ENCODE assay signal across 21 cellular contexts in genomic region chr22:21589415-21589814, GRCh38. TPM values are rescaled to one million over a fixed set of nuclear protein-coding genes. Genes with fewer than 3 reads are reported as not detected.
DNase-seq lines count a peak whose midpoint lies in the region; ATAC-seq, FAIRE-seq and TF ChIP-seq lines count a peak whose summit lies in the region.
"Had no signal": no experiment of that assay in that cellular context is flagged by ENCODE, and none has a peak within 500 bp of the region (broad histone marks: within the 10 kb centered on the region; RNA-seq: fewer than 3 reads in every experiment).

No MANE protein-coding gene starts in this region.

- intact Hi-C loops in activated CD4-positive, alpha-beta T cell treated with anti-CD3 and anti-CD28 coated beads for 36 hours (cut with DNase I, micrococcal nuclease): loop anchor here (2.0 to 10.0 kb wide), 5 partner anchors 38 to 1472 kb away; partner anchors contain the start of genes MAPK1 (in 1 of the 2), RANBP1 (in 1 of the 2), SDF2L1 (in 1 of the 2) and TRMT2A (in 1 of the 2)
- intact Hi-C loops in activated CD4-positive, alpha-beta T cell treated with anti-CD3 and anti-CD28 coated beads, Interleukin-2, amount 10 ng/mL, durations not matched to agents 24 days and 14 days (cut with micrococcal nuclease): loop anchor here (5.0 kb wide), 1 partner anchor 38 kb away; no protein-coding TSS in a partner anchor

- FAIRE-seq in H54 (lab: Jason Lieb, UNC): no peak

- no peak for TF ChIP-seq POLR2A in H54 (IDR thresholded peaks at IDR 0.05; ENCODE audit: low read depth, low read length)

- H3K4me3 Mint-ChIP-seq in activated CD4-positive, alpha-beta T cell treated with anti-CD3 and anti-CD28 coated beads for 36 hours: no peak overlapping the region
- H3K4me3 Mint-ChIP-seq in activated CD4-positive, alpha-beta T cell treated with anti-CD3 and anti-CD28 coated beads, Interleukin-2, amount 10 ng/mL, durations not matched to agents 24 days and 14 days: no peak overlapping the region
- H3K4me3 Mint-ChIP-seq in natural killer cell treated with Interleukin-12 subunit alpha and Interleukin-12 subunit beta and Interleukin-15 and Interleukin-18, amount 100 ng/mL, for 72 hours: peak overlapping the region; percentile 74
- H3K4me3 Mint-ChIP-seq: activated CD4-positive, alpha-beta memory T cell treated with anti-CD3 and anti-CD28 coated beads for 36 hours; activated T-cell treated with anti-CD3 and anti-CD28 coated beads, Interleukin-2, amount 50 U/mL, for 4 hours; GM23338 had no signal

- H3K27ac ChIP-seq in substantia nigra (ENCODE audit: low read depth, low read length, poor library complexity, severe bottlenecking): no peak overlapping the region

- no peak for ATAC-seq in activated CD4-positive, alpha-beta T cell treated with anti-CD3 and anti-CD28 coated beads for 36 hours
- ATAC-seq in activated naive CD4-positive, alpha-beta T cell treated with anti-CD3 and anti-CD28 coated beads, Interleukin-2, amount 50 U/mL, for 72 hours: no peak
- peak; percentile 54 for ATAC-seq in natural killer cell treated with Interleukin-12 subunit alpha and Interleukin-12 subunit beta and Interleukin-15 and Interleukin-18, amount 100 ng/mL, for 72 hours
- ATAC-seq: activated T-cell treated with anti-CD3 and anti-CD28 coated beads, Interleukin-2, amount 50 U/mL, for 4 hours; GM23338 had no signal

- H3K36me3 Mint-ChIP-seq in activated CD4-positive, alpha-beta T cell treated with anti-CD3 and anti-CD28 coated beads for 36 hours (ENCODE audit: low read depth): peaks cover 34% of the 10 kb centered on the region
- H3K36me3 Mint-ChIP-seq in activated CD4-positive, alpha-beta T cell treated with anti-CD3 and anti-CD28 coated beads, Interleukin-2, amount 10 ng/mL, durations not matched to agents 24 days and 14 days (ENCODE audit: low read depth): peaks cover 41% of the 10 kb centered on the region
- peaks cover 10 to 16% of the 10 kb centered on the region in 2 donors for H3K36me3 Mint-ChIP-seq in activated naive CD4-positive, alpha-beta T cell treated with anti-CD3 and anti-CD28 coated beads, Interleukin-2, amount 50 U/mL, for 72 hours
- H3K36me3 Mint-ChIP-seq in natural killer cell treated with Interleukin-12 subunit alpha and Interleukin-12 subunit beta and Interleukin-15 and Interleukin-18, amount 100 ng/mL, for 72 hours: peaks cover 29% of the 10 kb centered on the region

- no peak for DNase-seq in activated CD4-positive, alpha-beta T cell treated with anti-CD3 and anti-CD28 coated beads for 36 hours
- no peak for DNase-seq in activated CD4-positive, alpha-beta T cell treated with anti-CD3 and anti-CD28 coated beads, Interleukin-2, amount 10 ng/mL, durations not matched to agents 24 days and 14 days
- peak; percentile 10 for DNase-seq in D341Med (ENCODE audit: low spot score)
- DNase-seq in activated naive CD4-positive, alpha-beta T cell treated with anti-CD3 and anti-CD28 coated beads, Interleukin-2, amount 50 U/mL, for 72 hours (ENCODE audit: low spot score in 2 of 2): no peak
- DNase-seq in natural killer cell treated with Interleukin-12 subunit alpha and Interleukin-12 subunit beta and Interleukin-15 and Interleukin-18, amount 100 ng/mL, for 72 hours (ENCODE audit: low spot score): no peak
- DNase-seq in stimulated activated CD4-positive, alpha-beta T cell treated with anti-CD3 and anti-CD28 coated beads, Interleukin-4, amount 100 ng/mL, for 4 hours: no peak
- no peak for DNase-seq in substantia nigra (lab: John Stamatoyannopoulos, UW)
- DNase-seq in H54 (ENCODE audit: insufficient read length, low spot score): no peak
- DNase-seq: 8988T; activated CD4-positive, alpha-beta memory T cell treated with anti-CD3 and anti-CD28 coated beads for 36 hours; activated T-cell treated with anti-CD3 and anti-CD28 coated beads, Interleukin-2, amount 50 U/mL, for 4 hours; anterior cingulate cortex; NCI-H146; NCI-H2171 treated with DMSO at 0.1 percent for 48 hours; NCI-H748 treated with DMSO at 0.1 percent for 48 hours; OCI-M1; SHP77; stimulated activated CD4-positive, alpha-beta T cell treated with anti-CD3 and anti-CD28 coated beads, Interleukin-4, amount 100 ng/mL, for 24 hours had no signal

- H3K27me3 Mint-ChIP-seq in activated CD4-positive, alpha-beta T cell treated with anti-CD3 and anti-CD28 coated beads for 36 hours: no peaks in the 10 kb centered on the region
- no peaks in the 10 kb centered on the region for H3K27me3 Mint-ChIP-seq in activated CD4-positive, alpha-beta T cell treated with anti-CD3 and anti-CD28 coated beads, Interleukin-2, amount 10 ng/mL, durations not matched to agents 24 days and 14 days
- no peaks in the 10 kb centered on the region for H3K27me3 Mint-ChIP-seq in natural killer cell treated with Interleukin-12 subunit alpha and Interleukin-12 subunit beta and Interleukin-15 and Interleukin-18, amount 100 ng/mL, for 72 hours
- H3K27me3 Mint-ChIP-seq: activated CD4-positive, alpha-beta memory T cell treated with anti-CD3 and anti-CD28 coated beads for 36 hours had no signal

- H3K9me3 Mint-ChIP-seq in activated CD4-positive, alpha-beta T cell treated with anti-CD3 and anti-CD28 coated beads for 36 hours (ENCODE audit: low read depth): no peaks in the 10 kb centered on the region
- H3K9me3 Mint-ChIP-seq in activated CD4-positive, alpha-beta T cell treated with anti-CD3 and anti-CD28 coated beads, Interleukin-2, amount 10 ng/mL, durations not matched to agents 24 days and 14 days: no peaks in the 10 kb centered on the region
- no peaks in the 10 kb centered on the region for H3K9me3 Mint-ChIP-seq in activated naive CD4-positive, alpha-beta T cell treated with anti-CD3 and anti-CD28 coated beads, Interleukin-2, amount 50 U/mL, for 72 hours
- peaks cover 2% of the 10 kb centered on the region for H3K9me3 Mint-ChIP-seq in natural killer cell treated with Interleukin-12 subunit alpha and Interleukin-12 subunit beta and Interleukin-15 and Interleukin-18, amount 100 ng/mL, for 72 hours
- H3K9me3 Mint-ChIP-seq: activated CD4-positive, alpha-beta memory T cell treated with anti-CD3 and anti-CD28 coated beads for 36 hours; activated T-cell treated with anti-CD3 and anti-CD28 coated beads, Interleukin-2, amount 50 U/mL, for 4 hours; GM23338 had no signal

- CTCF ChIA-PET in activated CD4-positive, alpha-beta T cell treated with anti-CD3 and anti-CD28 coated beads for 36 hours (lab: Charles Lee): interaction anchor here (2.2 kb wide), 1 partner anchor 15 kb away, joined by 8 read pairs; no protein-coding TSS in a partner anchor

- peak overlapping the region; percentile 44 for H3K27ac Mint-ChIP-seq in activated CD4-positive, alpha-beta T cell treated with anti-CD3 and anti-CD28 coated beads for 36 hours
- H3K27ac Mint-ChIP-seq in activated CD4-positive, alpha-beta T cell treated with anti-CD3 and anti-CD28 coated beads, Interleukin-2, amount 10 ng/mL, durations not matched to agents 24 days and 14 days: no peak overlapping the region
- peak overlapping the region; percentile 65 to 87 for H3K27ac Mint-ChIP-seq in activated naive CD4-positive, alpha-beta T cell treated with anti-CD3 and anti-CD28 coated beads, Interleukin-2, amount 50 U/mL, for 72 hours
- H3K27ac Mint-ChIP-seq in natural killer cell treated with Interleukin-12 subunit alpha and Interleukin-12 subunit beta and Interleukin-15 and Interleukin-18, amount 100 ng/mL, for 72 hours: peak overlapping the region; percentile 87 to 96
- H3K27ac Mint-ChIP-seq: activated CD4-positive, alpha-beta memory T cell treated with anti-CD3 and anti-CD28 coated beads for 36 hours; GM23338 had no signal

- peaks cover 75% of the 10 kb centered on the region for H3K4me1 Mint-ChIP-seq in activated CD4-positive, alpha-beta T cell treated with anti-CD3 and anti-CD28 coated beads for 36 hours
- peaks cover 33% of the 10 kb centered on the region for H3K4me1 Mint-ChIP-seq in activated CD4-positive, alpha-beta T cell treated with anti-CD3 and anti-CD28 coated beads, Interleukin-2, amount 10 ng/mL, durations not matched to agents 24 days and 14 days
- peaks cover 67 to 68% of the 10 kb centered on the region in 2 donors for H3K4me1 Mint-ChIP-seq in natural killer cell treated with Interleukin-12 subunit alpha and Interleukin-12 subunit beta and Interleukin-15 and Interleukin-18, amount 100 ng/mL, for 72 hours (ENCODE audit: low read depth in 2 of 2)

- POLR2A ChIA-PET in activated CD4-positive, alpha-beta T cell treated with anti-CD3 and anti-CD28 coated beads for 36 hours (lab: Charles Lee): no interaction called here

RNA-seq across cellular contexts. Expression of gene UBE2L3, which starts 21.9 kb away (rescaled TPM):
- 10 to 100 TPM; 57.3 to 75.5 TPM for total RNA-seq in activated CD4-positive, alpha-beta T cell treated with anti-CD3 and anti-CD28 coated beads for 36 hours
- 62.1 and 63.3 TPM in 2 replicates for total RNA-seq in activated CD4-positive, alpha-beta T cell treated with anti-CD3 and anti-CD28 coated beads, Interleukin-2, amount 10 ng/mL, durations not matched to agents 24 days and 14 days
- 10 to 100 TPM; 46.1 to 62.5 TPM for total RNA-seq in activated naive CD4-positive, alpha-beta T cell treated with anti-CD3 and anti-CD28 coated beads, Interleukin-2, amount 50 U/mL, for 72 hours
- 100 to 1,000 TPM in 1 of 2 donors, 10 to 100 TPM in 1; 86.3 to 114 TPM for total RNA-seq in natural killer cell treated with Interleukin-12 subunit alpha and Interleukin-12 subunit beta and Interleukin-15 and Interleukin-18, amount 100 ng/mL, for 72 hours

RNA-seq across cellular contexts. Expression of gene RIMBP3C, which starts 38.2 kb away (rescaled TPM):
- under 1 TPM; 0.18 to 0.33 TPM for total RNA-seq in activated CD4-positive, alpha-beta T cell treated with anti-CD3 and anti-CD28 coated beads for 36 hours
- 0.19 and 0.26 TPM in 2 replicates for total RNA-seq in activated CD4-positive, alpha-beta T cell treated with anti-CD3 and anti-CD28 coated beads, Interleukin-2, amount 10 ng/mL, durations not matched to agents 24 days and 14 days
- total RNA-seq in activated naive CD4-positive, alpha-beta T cell treated with anti-CD3 and anti-CD28 coated beads, Interleukin-2, amount 50 U/mL, for 72 hours: under 1 TPM; 0.25 to 0.33 TPM
- total RNA-seq in natural killer cell treated with Interleukin-12 subunit alpha and Interleukin-12 subunit beta and Interleukin-15 and Interleukin-18, amount 100 ng/mL, for 72 hours: 1 to 10 TPM in 1 of 2 donors, under 1 TPM in 1; 0.50 to 1.4 TPM

RNA-seq across cellular contexts. Expression of gene YDJC, which starts 40.4 kb away (rescaled TPM):
- total RNA-seq in activated CD4-positive, alpha-beta T cell treated with anti-CD3 and anti-CD28 coated beads for 36 hours: 10 to 100 TPM; 43.4 to 54.0 TPM
- total RNA-seq in activated CD4-positive, alpha-beta T cell treated with anti-CD3 and anti-CD28 coated beads, Interleukin-2, amount 10 ng/mL, durations not matched to agents 24 days and 14 days: 54.2 and 56.1 TPM in 2 replicates
- total RNA-seq in activated naive CD4-positive, alpha-beta T cell treated with anti-CD3 and anti-CD28 coated beads, Interleukin-2, amount 50 U/mL, for 72 hours: 10 to 100 TPM; 26.9 to 47.9 TPM
- total RNA-seq in natural killer cell treated with Interleukin-12 subunit alpha and Interleukin-12 subunit beta and Interleukin-15 and Interleukin-18, amount 100 ng/mL, for 72 hours: 10 to 100 TPM; 43.1 to 68.6 TPM

RNA-seq across cellular contexts. Expression of gene CCDC116, which starts 43.1 kb away (rescaled TPM):
- total RNA-seq in activated CD4-positive, alpha-beta T cell treated with anti-CD3 and anti-CD28 coated beads for 36 hours: under 1 TPM; 0.23 to 0.33 TPM
- total RNA-seq in activated CD4-positive, alpha-beta T cell treated with anti-CD3 and anti-CD28 coated beads, Interleukin-2, amount 10 ng/mL, durations not matched to agents 24 days and 14 days: 0.40 and 0.51 TPM in 2 replicates
- total RNA-seq in activated naive CD4-positive, alpha-beta T cell treated with anti-CD3 and anti-CD28 coated beads, Interleukin-2, amount 50 U/mL, for 72 hours: under 1 TPM in 1 of 2 donors, not detected in 1; 0.54 TPM
- 1 to 10 TPM; 2.0 to 2.5 TPM for total RNA-seq in natural killer cell treated with Interleukin-12 subunit alpha and Interleukin-12 subunit beta and Interleukin-15 and Interleukin-18, amount 100 ng/mL, for 72 hours
- total RNA-seq: G401, mononuclear cell had no signal

RNA-seq across cellular contexts. Expression of gene SDF2L1, which starts 52.7 kb away (rescaled TPM):
- total RNA-seq in activated CD4-positive, alpha-beta T cell treated with anti-CD3 and anti-CD28 coated beads for 36 hours: 10 to 100 TPM; 13.7 to 32.8 TPM
- total RNA-seq in activated CD4-positive, alpha-beta T cell treated with anti-CD3 and anti-CD28 coated beads, Interleukin-2, amount 10 ng/mL, durations not matched to agents 24 days and 14 days: 94.3 and 103 TPM in 2 replicates
- total RNA-seq in activated naive CD4-positive, alpha-beta T cell treated with anti-CD3 and anti-CD28 coated beads, Interleukin-2, amount 50 U/mL, for 72 hours: 10 to 100 TPM; 25.3 to 27.8 TPM
- total RNA-seq in natural killer cell treated with Interleukin-12 subunit alpha and Interleukin-12 subunit beta and Interleukin-15 and Interleukin-18, amount 100 ng/mL, for 72 hours: 100 to 1,000 TPM; 102 to 127 TPM

Comparison
In these comparisons a context has a peak if more than half of its experiments do, and no peak if none do; other contexts are left out.
1. ATAC-seq: peak in natural killer cell treated with Interleukin-12 subunit alpha and Interleukin-12 subunit beta and Interleukin-15 and Interleukin-18, amount 100 ng/mL, for 72 hours (2 of 2); none in activated CD4-positive, alpha-beta T cell treated with anti-CD3 and anti-CD28 coated beads for 36 hours (single experiment) and activated naive CD4-positive, alpha-beta T cell treated with anti-CD3 and anti-CD28 coated beads, Interleukin-2, amount 50 U/mL, for 72 hours (0 of 2).